11 cellular contexts compared by ENCODE assay signal in genomic region chr5:39624268-39624886, GRCh38.
A peak's percentile ranks its signal among the peaks of the same experiment; 100 is the strongest.
DNase-seq lines count a peak whose midpoint lies in the region; TF ChIP-seq lines count a peak whose summit lies in the region.
"Had no signal": no experiment of that assay in that cellular context is flagged by ENCODE, and none has a peak within 500 bp of the region (broad histone marks: within the 10 kb centered on the region; RNA-seq: fewer than 3 reads in every experiment).

No MANE protein-coding gene starts in this region.

- H3K36me3 Mint-ChIP-seq in activated naive CD4-positive, alpha-beta T cell treated with anti-CD3 and anti-CD28 coated beads, Interleukin-2, amount 10 ng/mL, durations not matched to agents 7 days and 5 days = no peaks in the 10 kb centered on the region
- H3K36me3 Mint-ChIP-seq: CD4-positive, alpha-beta memory T cell had no signal

- H2AFZ ChIP-seq in PC-9 = peak overlapping the region; percentile 62

- no peak overlapping the region for H3K4me3 Mint-ChIP-seq in activated naive CD4-positive, alpha-beta T cell treated with anti-CD3 and anti-CD28 coated beads, Interleukin-2, amount 10 ng/mL, durations not matched to agents 7 days and 5 days
- H3K4me3 Mint-ChIP-seq: activated B cell treated with CpG ODN at 0.5 μM for 24 hours; CD4-positive, alpha-beta memory T cell had no signal

- H3K4me3 ChIP-seq in AG10803 (ENCODE audit: low read length) (no peak overlapping the region), H7 (ENCODE audit: insufficient read depth, low read depth, low read length) (no peak overlapping the region), PC-9 (peak overlapping the region; percentile 46)
- H3K4me3 ChIP-seq: esophagus muscularis mucosa had no signal

- H3K4me1 ChIP-seq in PC-9 (replicated peaks; ENCODE audit: insufficient read depth) = peaks cover 35% of the 10 kb centered on the region
- H3K4me1 ChIP-seq: esophagus muscularis mucosa had no signal

- no peaks in the 10 kb centered on the region for H3K4me1 Mint-ChIP-seq in activated naive CD4-positive, alpha-beta T cell treated with anti-CD3 and anti-CD28 coated beads, Interleukin-2, amount 10 ng/mL, durations not matched to agents 7 days and 5 days
- H3K4me1 Mint-ChIP-seq: activated B cell treated with CpG ODN at 0.5 μM for 24 hours; CD4-positive, alpha-beta memory T cell had no signal

- POLR2A ChIA-PET in PC-9 (lab: Charles Lee; ENCODE audit: unreplicated experiment) = interaction anchor here (0.7 kb wide), 2 partner anchors 11 to 462 kb away, joined by 3 read pairs; no protein-coding TSS in a partner anchor

- H3K27me3 ChIP-seq in H7 (ENCODE audit: control insufficient read depth, insufficient read depth, low read length) (no peaks in the 10 kb centered on the region), PC-9 (ENCODE audit: insufficient read depth, low read depth) (no peaks in the 10 kb centered on the region)
- H3K27me3 ChIP-seq: esophagus muscularis mucosa had no signal

- H3K27me3 Mint-ChIP-seq in activated naive CD4-positive, alpha-beta T cell treated with anti-CD3 and anti-CD28 coated beads, Interleukin-2, amount 10 ng/mL, durations not matched to agents 7 days and 5 days = peaks cover 5% of the 10 kb centered on the region

- no peak overlapping the region for H3K27ac Mint-ChIP-seq in activated naive CD4-positive, alpha-beta T cell treated with anti-CD3 and anti-CD28 coated beads, Interleukin-2, amount 10 ng/mL, durations not matched to agents 7 days and 5 days
- H3K27ac Mint-ChIP-seq: activated B cell treated with CpG ODN at 0.5 μM for 24 hours; CD4-positive, alpha-beta memory T cell had no signal

- H3K79me2 ChIP-seq in PC-9 (ENCODE audit: low read depth) = no peaks in the 10 kb centered on the region

- H3F3A ChIP-seq in PC-9 (ENCODE audit: insufficient read depth, low read depth) = peaks cover 18% of the 10 kb centered on the region

- intact Hi-C loops in PC-9 (cut with micrococcal nuclease; ENCODE audit: unreplicated experiment) = loop anchor here (2.0 to 10.0 kb wide), 2 partner anchors 54 to 760 kb away; no protein-coding TSS in a partner anchor

- TF ChIP-seq CTCF in AG10803 (conservative IDR thresholded peaks at IDR 0.05; ENCODE audit: low read length) (no peak), PC-9 (conservative IDR thresholded peaks at IDR 0.05) (no peak)

- peak; percentile 14 for DNase-seq in AG10803 (ENCODE audit: low read depth)
- DNase-seq in H7 = peak; percentile 9
- peak; percentile 87 to 96 for DNase-seq in PC-9
- DNase-seq in iris pigment epithelial cell (ENCODE audit: low read depth) = peak; percentile 73
- DNase-seq in activated naive CD4-positive, alpha-beta T cell treated with anti-CD3 and anti-CD28 coated beads, Interleukin-2, amount 10 ng/mL, durations not matched to agents 7 days and 5 days = no peak
- no peak for DNase-seq in activated CD8-positive, alpha-beta memory T cell treated with anti-CD3 and anti-CD28 coated beads, Interleukin-2, amount 50 U/mL, for 4 hours
- DNase-seq in NCI-H2171 treated with DMSO at 0.1 percent for 48 hours (lab: John Stamatoyannopoulos, UW) = no peak
- no peak for DNase-seq in stimulated activated CD4-positive, alpha-beta T cell treated with anti-CD3 and anti-CD28 coated beads, Interleukin-4, amount 100 ng/mL, for 24 hours
- DNase-seq: activated B cell treated with CpG ODN at 0.5 μM for 24 hours; CD4-positive, alpha-beta memory T cell had no signal

- H4K20me1 ChIP-seq in PC-9 (ENCODE audit: insufficient read depth) = no peaks in the 10 kb centered on the region

- H3K9me2 ChIP-seq in PC-9 (ENCODE audit: insufficient read depth) = 0 out of 2 replicates have a peak, but pooled peaks cover 3% of the 10 kb centered on the region

- peak overlapping the region; percentile 78 for H3K27ac ChIP-seq in PC-9
- H3K27ac ChIP-seq: esophagus muscularis mucosa had no signal

- H3K9me3 ChIP-seq in PC-9 (ENCODE audit: insufficient read depth, low read depth) = peaks cover 14% of the 10 kb centered on the region
- H3K9me3 ChIP-seq: esophagus muscularis mucosa had no signal

- CTCF ChIA-PET in PC-9 (lab: Charles Lee) = interaction anchor here (1.2 to 1.4 kb wide), 2 partner anchors 15 to 89 kb away, joined by 3 to 5 read pairs; no protein-coding TSS in a partner anchor
- CTCF ChIA-PET in activated naive CD4-positive, alpha-beta T cell treated with anti-CD3 and anti-CD28 coated beads, Interleukin-2, amount 10 ng/mL, durations not matched to agents 7 days and 5 days (lab: Charles Lee) = no interaction called here

- BruUV-seq in PC-9 (replicated peaks; lab: Mats Ljungman, UMichigan) = no TSS peak

- no peaks in the 10 kb centered on the region for H3K9me3 Mint-ChIP-seq in activated naive CD4-positive, alpha-beta T cell treated with anti-CD3 and anti-CD28 coated beads, Interleukin-2, amount 10 ng/mL, durations not matched to agents 7 days and 5 days
- H3K9me3 Mint-ChIP-seq: activated B cell treated with CpG ODN at 0.5 μM for 24 hours had no signal

- H3K4me2 ChIP-seq in PC-9 = peak overlapping the region; percentile 69

- H3K36me3 ChIP-seq in H7 (replicated peaks; ENCODE audit: control insufficient read depth, insufficient read depth, low read length) = no peaks in the 10 kb centered on the region
- 0 out of 2 replicates have a peak, but pooled peaks cover 10% of the 10 kb centered on the region for H3K36me3 ChIP-seq in PC-9 (ENCODE audit: low read depth)
- H3K36me3 ChIP-seq: esophagus muscularis mucosa had no signal

Comparison
In these comparisons a context has a peak if more than half of its experiments do, and no peak if none do; other contexts are left out.
1. DNase-seq: peak in AG10803 (single experiment), H7 (single experiment), PC-9 (2 of 2) and iris pigment epithelial cell (single experiment); none in activated naive CD4-positive, alpha-beta T cell treated with anti-CD3 and anti-CD28 coated beads, Interleukin-2, amount 10 ng/mL, durations not matched to agents 7 days and 5 days (single experiment), activated CD8-positive, alpha-beta memory T cell treated with anti-CD3 and anti-CD28 coated beads, Interleukin-2, amount 50 U/mL, for 4 hours (single experiment), NCI-H2171 treated with DMSO at 0.1 percent for 48 hours (single experiment) and stimulated activated CD4-positive, alpha-beta T cell treated with anti-CD3 and anti-CD28 coated beads, Interleukin-4, amount 100 ng/mL, for 24 hours (single experiment).